8 cellular contexts compared by ENCODE assay signal in the genomic region with DNA sequence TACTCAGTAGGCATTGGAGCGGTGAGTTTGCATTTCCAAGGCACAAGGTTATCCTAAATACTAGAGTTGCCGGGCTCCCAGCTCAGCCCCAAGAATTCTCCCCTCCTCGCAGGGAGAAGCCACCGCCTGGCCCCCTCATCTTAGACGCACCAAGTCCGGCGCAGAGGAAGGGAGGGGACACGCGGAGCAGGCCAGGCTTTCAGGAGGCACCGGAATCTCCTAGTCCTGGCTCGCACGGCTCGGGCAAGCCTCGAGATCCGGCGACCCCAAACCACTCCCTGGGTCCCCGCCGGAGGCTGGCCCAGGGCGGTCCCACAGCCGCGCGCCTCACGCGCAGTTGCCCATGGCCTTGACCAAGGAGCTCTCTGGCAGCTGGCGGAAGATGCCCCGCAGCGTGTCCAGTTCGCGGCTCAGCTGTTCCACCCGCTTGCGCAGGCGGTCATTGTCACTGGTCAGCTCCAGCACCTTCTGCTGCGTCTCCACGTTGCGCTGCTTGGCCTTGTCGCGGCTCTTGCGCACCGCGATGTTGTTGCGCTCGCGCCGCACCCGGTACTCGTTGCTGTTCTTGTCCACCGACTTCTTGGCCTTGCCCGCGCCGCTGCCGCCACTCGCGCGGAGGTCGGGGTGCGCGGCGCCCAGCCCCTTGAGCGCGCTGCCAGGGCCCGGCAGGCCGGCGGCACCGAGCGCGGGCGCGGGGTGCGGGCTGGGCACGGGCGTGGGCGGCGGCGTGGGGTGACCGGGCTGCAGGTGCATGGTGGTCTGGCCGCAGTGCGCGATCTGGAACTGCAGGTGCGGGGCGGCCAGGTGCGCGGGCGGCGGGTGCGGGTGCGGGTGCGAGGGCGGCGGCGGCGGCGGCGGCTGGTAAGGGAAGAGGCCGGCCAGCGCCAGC. TPM values are rescaled to one million over a fixed set of nuclear protein-coding genes. Genes with fewer than 3 reads are reported as not detected.
DNase-seq lines count a peak whose midpoint lies in the region; ATAC-seq and TF ChIP-seq lines count a peak whose summit lies in the region.

No MANE protein-coding gene starts in this region.

- H3K4me3 ChIP-seq in dorsolateral prefrontal cortex = peak overlapping the region; percentile 27 to 81 (median 67)
- H3K4me3 ChIP-seq in muscle layer of colon (ENCODE audit: low read depth in 1 of 2, low read length in 2 of 2) = peak overlapping the region; percentile 23 to 26
- H3K4me3 ChIP-seq in uterus = peak overlapping the region; percentile 55 to 75

- no peak overlapping the region for H3K9ac ChIP-seq in muscle layer of colon (ENCODE audit: low read length)

- ATAC-seq in Right ventricle myocardium superior (ENCODE audit: poor library complexity) (no peak), left cardiac atrium (no peak), GM21737 (IDR thresholded peaks at IDR 0.05; ENCODE audit: unreplicated experiment) (no peak), HG03565 (IDR thresholded peaks at IDR 0.05; ENCODE audit: unreplicated experiment) (no peak)

- H3K36me3 ChIP-seq in muscle layer of colon (ENCODE audit: insufficient read depth, low read length) = no peaks in the 10 kb centered on the region
- H3K36me3 ChIP-seq in uterus = no peaks in the 10 kb centered on the region

- no peak for TF ChIP-seq CTCF in dorsolateral prefrontal cortex (IDR thresholded peaks at IDR 0.05 in 54 of 56, conservative IDR thresholded peaks at IDR 0.05 in 2 of 56; ENCODE audit: low read depth in 1 of 56, partially characterized antibody in 56 of 56)
- TF ChIP-seq CTCF in uterus (IDR thresholded peaks at IDR 0.05) = no peak

- DNase-seq in Right ventricle myocardium superior (peak; percentile 59), left cardiac atrium (no peak), dorsolateral prefrontal cortex (peak in 4 of 10 donors; percentile 18 to 57 (median 25)), uterus (peak in 1 of 2 donors; percentile 29), GM19238 (ENCODE audit: insufficient read length, low spot score) (no peak)

- no peak for TF ChIP-seq POLR2A in uterus (IDR thresholded peaks at IDR 0.05)

- H3K9me3 ChIP-seq in muscle layer of colon (ENCODE audit: low read length) = no peaks in the 10 kb centered on the region
- H3K9me3 ChIP-seq in uterus = no peaks in the 10 kb centered on the region

- peak overlapping the region in 42 of 59 donors; percentile 1 to 85 (median 59) for H3K27ac ChIP-seq in dorsolateral prefrontal cortex
- no peak overlapping the region for H3K27ac ChIP-seq in muscle layer of colon (ENCODE audit: low read depth, low read length)
- no peak overlapping the region for H3K27ac ChIP-seq in uterus

- H3K27me3 ChIP-seq in dorsolateral prefrontal cortex (peaks cover 0 to 14% (median 0%) of the 10 kb centered on the region in 45 donors), muscle layer of colon (ENCODE audit: control insufficient read depth in 1 of 2, insufficient read depth in 2 of 2, low read length in 2 of 2) (peaks cover 0 to 8% of the 10 kb centered on the region in 2 donors), uterus (no peaks in the 10 kb centered on the region)

- intact Hi-C loops in Right ventricle myocardium superior (cut with DNase I) = loop anchor here (5.0 kb wide), 1 partner anchor 71 kb away; the partner anchor contains the start of gene CEBPG
- intact Hi-C loops in left cardiac atrium (cut with DNase I) = loop anchor here (10.0 kb wide), 2 partner anchors 64 to 104 kb away; no protein-coding TSS in a partner anchor
- intact Hi-C loops in dorsolateral prefrontal cortex (cut with DNase I) = loop anchor here (5.0 kb wide), 3 partner anchors 71 to 106 kb away; partner anchors contain the start of gene CEBPG (in 1 of the 2)
- intact Hi-C loops in uterus (cut with DNase I; ENCODE audit: low total_unique reads) = no loop called here

- H3K4me1 ChIP-seq in muscle layer of colon (ENCODE audit: insufficient read depth, low read length) (peaks cover 10% of the 10 kb centered on the region), uterus (peaks cover 0 to 13% of the 10 kb centered on the region in 2 donors)

RNA-seq across cellular contexts. Expression of gene CEBPA, which starts 1.1 kb away (rescaled TPM):
- 3.4 TPM for total RNA-seq in Right ventricle myocardium superior
- 10 to 100 TPM; 21.0 to 41.8 TPM for total RNA-seq in left cardiac atrium
- total RNA-seq in dorsolateral prefrontal cortex = 10 to 100 TPM in 88 of 120 experiments, 1 to 10 TPM in 32; 6.2 to 29.6 (median 11.6) TPM
- total RNA-seq in uterus = 1 to 10 TPM; 1.3 to 9.1 (median 5.0) TPM

Comparison
In these comparisons a context has a peak if more than half of its experiments do, and no peak if none do; other contexts are left out.
1. H3K27ac ChIP-seq: peak in dorsolateral prefrontal cortex (42 of 59); none in muscle layer of colon (single experiment) and uterus (0 of 2).
2. Peak in every context shown above with its lines, with median percentiles within 50 percentile points of each other: H3K4me3 ChIP-seq.